Comparison of ENCODE assay signal across 9 cellular contexts in the genomic region with DNA sequence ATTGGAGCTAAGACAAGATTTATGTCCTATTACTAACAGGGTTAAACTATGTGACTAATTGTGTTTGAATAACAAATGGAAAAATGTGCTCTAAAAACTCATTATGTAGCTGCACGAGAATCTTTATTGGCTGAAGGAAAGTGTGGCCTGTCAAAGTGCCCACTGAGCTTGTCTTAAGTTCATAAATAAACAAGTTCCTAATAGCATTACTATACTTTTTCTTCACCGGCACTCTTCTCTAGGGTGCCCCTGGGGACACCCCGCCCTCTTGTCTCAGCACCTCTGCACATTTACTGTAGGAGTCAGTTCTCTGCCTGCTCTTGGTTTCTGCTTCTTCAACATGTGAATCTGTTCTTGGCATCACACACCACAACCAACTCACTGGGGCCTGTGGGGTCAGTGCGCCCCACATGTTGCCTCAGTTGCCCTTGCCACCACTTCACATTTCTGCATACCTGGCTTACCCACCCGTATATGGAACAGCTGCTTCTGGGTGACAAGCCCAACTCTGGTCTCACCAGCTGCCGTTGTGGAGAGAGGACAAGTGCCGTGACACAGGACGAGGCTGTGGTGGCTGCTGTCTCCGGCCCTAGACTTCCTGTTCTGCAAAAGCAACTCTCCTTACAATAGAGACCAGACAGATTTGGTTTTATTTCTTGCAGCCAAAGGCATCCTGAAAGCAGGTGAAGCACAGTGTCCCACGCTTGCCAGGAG.
DNase-seq lines count a peak whose midpoint lies in the region; ATAC-seq, FAIRE-seq and TF ChIP-seq lines count a peak whose summit lies in the region.
"Had no signal": no experiment of that assay in that cellular context is flagged by ENCODE, and none has a peak within 500 bp of the region (broad histone marks: within the 10 kb centered on the region; RNA-seq: fewer than 3 reads in every experiment).

No MANE protein-coding gene starts in this region.

- H4K20me1 ChIP-seq in PC-3 (ENCODE audit: low read length), result peaks cover 5% of the 10 kb centered on the region; the same call in 1 of the 2 replicates

- POLR2A ChIA-PET in Caco-2 (lab: Charles Lee) (no interaction called here), PC-3 (lab: Charles Lee; ENCODE audit: unreplicated experiment) (no interaction called here)

- H3K27me3 Mint-ChIP-seq in endodermal cell (ENCODE audit: insufficient read depth), result no peaks in the 10 kb centered on the region
- H3K27me3 Mint-ChIP-seq in Caco-2 (ENCODE audit: insufficient read depth, unreplicated experiment), result no peaks in the 10 kb centered on the region

- CTCF ChIA-PET in Caco-2 (lab: Charles Lee) (no interaction called here), PC-3 (lab: Charles Lee) (no interaction called here)

- H3K9me2 ChIP-seq in PC-3 (replicated peaks; ENCODE audit: low read length), result no peaks in the 10 kb centered on the region

- H2AFZ ChIP-seq in PC-3 (ENCODE audit: low read length), result no peak overlapping the region

- peak; percentile 25 for DNase-seq in endodermal cell
- DNase-seq in D721Med (ENCODE audit: insufficient read length, low spot score), result no peak
- no peak for DNase-seq in GM10266 (ENCODE audit: extremely low spot score)
- DNase-seq in Caco-2, result no peak
- DNase-seq in PC-3, result no peak

- H3K4me3 ChIP-seq in endodermal cell (ENCODE audit: low read length), result no peak overlapping the region
- no peak overlapping the region for H3K4me3 ChIP-seq in Caco-2 (ENCODE audit: low read depth, low read length)
- H3K4me3 ChIP-seq in PC-3 (ENCODE audit: low read length), result no peak overlapping the region

- H3K36me3 Mint-ChIP-seq in endodermal cell (ENCODE audit: low read depth) (peaks cover 56% of the 10 kb centered on the region), Caco-2 (ENCODE audit: insufficient read depth, unreplicated experiment) (peaks cover 43% of the 10 kb centered on the region)

- no peak overlapping the region for H3K27ac Mint-ChIP-seq in endodermal cell
- H3K27ac Mint-ChIP-seq in Caco-2 (ENCODE audit: unreplicated experiment), result no peak overlapping the region

- H3K27ac ChIP-seq in endodermal cell (ENCODE audit: low read depth, low read length) (no peak overlapping the region), PC-3 (ENCODE audit: low read length) (no peak overlapping the region)

- peaks cover 78% of the 10 kb centered on the region for H3K36me3 ChIP-seq in endodermal cell (ENCODE audit: control insufficient read depth, insufficient read depth, low read length)
- H3K36me3 ChIP-seq in Caco-2 (ENCODE audit: control insufficient read depth, insufficient read depth, low read length), result no peaks in the 10 kb centered on the region; the same call in none of the 2 replicates
- H3K36me3 ChIP-seq in PC-3 (ENCODE audit: low read depth, low read length), result peaks cover 10% of the 10 kb centered on the region; the same call in 1 of the 2 replicates

- H3K4me1 ChIP-seq in endodermal cell (ENCODE audit: control insufficient read depth, insufficient read depth, low read length), result no peaks in the 10 kb centered on the region
- no peaks in the 10 kb centered on the region for H3K4me1 ChIP-seq in Caco-2
- H3K4me1 ChIP-seq in PC-3 (ENCODE audit: insufficient read depth, low read length), result peaks cover 23% of the 10 kb centered on the region

- no peak overlapping the region for H3K4me2 ChIP-seq in PC-3 (ENCODE audit: low read length)

- H3K27me3 ChIP-seq in endodermal cell (ENCODE audit: control insufficient read depth, insufficient read depth, low read length, poor library complexity, severe bottlenecking) (no peaks in the 10 kb centered on the region), Caco-2 (replicated peaks; ENCODE audit: control insufficient read depth, insufficient read depth, low read length) (no peaks in the 10 kb centered on the region), PC-3 (ENCODE audit: low read length) (no peaks in the 10 kb centered on the region)

- no peaks in the 10 kb centered on the region for H3K4me1 Mint-ChIP-seq in endodermal cell
- no peaks in the 10 kb centered on the region for H3K4me1 Mint-ChIP-seq in Caco-2 (ENCODE audit: low read depth, unreplicated experiment)

- H3K9me3 ChIP-seq in endodermal cell (ENCODE audit: control insufficient read depth, low read length), result no peaks in the 10 kb centered on the region
- H3K9me3 ChIP-seq in Caco-2, result no peaks in the 10 kb centered on the region
- H3K9me3 ChIP-seq in PC-3 (ENCODE audit: low read length), result no peaks in the 10 kb centered on the region

- intact Hi-C loops in Caco-2 (cut with micrococcal nuclease; ENCODE audit: unreplicated experiment) (no loop called here), PC-3 (cut with micrococcal nuclease) (no loop called here)

- H3K9me3 Mint-ChIP-seq in endodermal cell (no peaks in the 10 kb centered on the region), Caco-2 (ENCODE audit: unreplicated experiment) (no peaks in the 10 kb centered on the region)

- FAIRE-seq in D721Med (lab: Jason Lieb, UNC), result no peak
- FAIRE-seq: H1 had no signal

- WGBS in endodermal cell (ENCODE audit: insufficient coverage in 1 of 2, insufficient read length in 1 of 2), 2 experiments, result 83 to 85% methylated on average over 8 to 10 of the region's 10 CpGs

- ATAC-seq in GM18502 (IDR thresholded peaks at IDR 0.05; ENCODE audit: poor library complexity, unreplicated experiment) (peak; percentile 61), GM21515 (IDR thresholded peaks at IDR 0.05; ENCODE audit: unreplicated experiment) (peak; percentile 54), HG03565 (IDR thresholded peaks at IDR 0.05; ENCODE audit: unreplicated experiment) (peak; percentile 36), PC-3 (no peak)

- peaks cover 6% of the 10 kb centered on the region; the same call in 1 of the 2 replicates for H3K79me2 ChIP-seq in PC-3 (ENCODE audit: low read length)

- TF ChIP-seq CTCF in endodermal cell (conservative IDR thresholded peaks at IDR 0.05), result no peak
- no peak for TF ChIP-seq CTCF in D721Med (IDR thresholded peaks at IDR 0.05; ENCODE audit: insufficient read depth, missing control alignments)
- TF ChIP-seq CTCF in GM10266 (IDR thresholded peaks at IDR 0.05; ENCODE audit: control insufficient read depth, insufficient read depth, low read depth, missing control alignments), result no peak
- no peak for TF ChIP-seq CTCF in Caco-2 (IDR thresholded peaks at IDR 0.05; ENCODE audit: insufficient read depth in 1 of 2, low read depth in 1 of 2, low read length in 1 of 2, severe bottlenecking in 1 of 2, unreplicated experiment in 1 of 2)
- TF ChIP-seq CTCF in PC-3 (conservative IDR thresholded peaks at IDR 0.05; ENCODE audit: low read depth, low read length), result no peak

- H3K9ac ChIP-seq in endodermal cell (ENCODE audit: extremely low read depth, low read length, poor library complexity, severe bottlenecking) (no peak overlapping the region), PC-3 (ENCODE audit: low read length) (no peak overlapping the region)

- H3K4me3 Mint-ChIP-seq in endodermal cell, result no peak overlapping the region
- no peak overlapping the region for H3K4me3 Mint-ChIP-seq in Caco-2 (ENCODE audit: unreplicated experiment)

- no peaks in the 10 kb centered on the region for H3F3A ChIP-seq in PC-3 (ENCODE audit: low read length, unreplicated experiment)

- no TSS peak for BruUV-seq in Caco-2 (replicated peaks; lab: Mats Ljungman, UMichigan)
- no TSS peak for BruUV-seq in PC-3 (replicated peaks; lab: Mats Ljungman, UMichigan)
